14 cellular contexts compared by ENCODE assay signal in genomic region chr11:100789500-100789899, GRCh38.
DNase-seq lines count a peak whose midpoint lies in the region; ATAC-seq and TF ChIP-seq lines count a peak whose summit lies in the region.
"Had no signal": no experiment of that assay in that cellular context is flagged by ENCODE, and none has a peak within 500 bp of the region (broad histone marks: within the 10 kb centered on the region; RNA-seq: fewer than 3 reads in every experiment).

No MANE protein-coding gene starts in this region.

- TF ChIP-seq CTCF in body of pancreas (IDR thresholded peaks at IDR 0.05) (no peak), sigmoid colon (IDR thresholded peaks at IDR 0.05) (no peak)

- no peak for TF ChIP-seq POLR2A in body of pancreas (IDR thresholded peaks at IDR 0.05)
- no peak for TF ChIP-seq POLR2A in sigmoid colon (IDR thresholded peaks at IDR 0.05)

- H3K4me3 ChIP-seq in MG63 (no peak overlapping the region), body of pancreas (no peak overlapping the region), sigmoid colon (no peak overlapping the region)

- TF ChIP-seq EP300 in sigmoid colon (IDR thresholded peaks at IDR 0.05): no peak

- H3K4me1 ChIP-seq in body of pancreas (peaks cover 10% of the 10 kb centered on the region), sigmoid colon (peaks cover 0 to 28% (median 8%) of the 10 kb centered on the region in 4 donors)

- WGBS in body of pancreas, 2 donors: 53 to 55% methylated on average over 6 of the region's 6 CpGs
- 48 to 89% methylated on average over 6 of the region's 6 CpGs for WGBS in sigmoid colon, 2 donors

- H3K27me3 ChIP-seq in MG63: no peaks in the 10 kb centered on the region
- no peaks in the 10 kb centered on the region for H3K27me3 ChIP-seq in body of pancreas
- H3K27me3 ChIP-seq in sigmoid colon: no peaks in the 10 kb centered on the region

- ATAC-seq in body of pancreas: peak; percentile 67
- ATAC-seq: activated CD8-positive, alpha-beta memory T cell treated with anti-CD3 and anti-CD28 coated beads, Interleukin-2, amount 10 ng/mL, durations not matched to agents 7 days and 5 days; SK-N-SH treated with all-trans-retinoic acid at 6 μM for 48 hours had no signal

- H3K36me3 ChIP-seq in MG63 (no peaks in the 10 kb centered on the region), body of pancreas (replicated peaks in 1 of 2; ENCODE audit: insufficient read depth in 1 of 2, low read depth in 2 of 2) (no peaks in the 10 kb centered on the region), sigmoid colon (no peaks in the 10 kb centered on the region)

- DNase-seq in MG63 (peak; percentile 5), body of pancreas (peak; percentile 34 to 78 (median 50)), iris pigment epithelial cell (ENCODE audit: low read depth) (peak; percentile 48), sigmoid colon (peak; percentile 65), T-helper 9 cell (no peak), NCI-H1105 treated with DMSO at 0.1 percent for 48 hours (lab: John Stamatoyannopoulos, UW) (no peak), NCI-H187 treated with DMSO at 0.1 percent for 48 hours (lab: John Stamatoyannopoulos, UW) (no peak), middle frontal gyrus (ENCODE audit: extremely low spot score, low spot score) (no peak)
- DNase-seq: activated CD8-positive, alpha-beta memory T cell treated with anti-CD3 and anti-CD28 coated beads, Interleukin-2, amount 10 ng/mL, durations not matched to agents 7 days and 5 days; activated naive CD8-positive, alpha-beta T cell treated with anti-CD3 and anti-CD28 coated beads for 36 hours; CD4-positive, CD25-positive, alpha-beta regulatory T cell; kidney; NCI-H1436 had no signal

- H3K27ac ChIP-seq in body of pancreas (no peak overlapping the region), sigmoid colon (no peak overlapping the region)

- H3K9me3 ChIP-seq in MG63 (no peaks in the 10 kb centered on the region), body of pancreas (no peaks in the 10 kb centered on the region), sigmoid colon (no peaks in the 10 kb centered on the region)

- intact Hi-C loops in body of pancreas (cut with DNase I) (no loop called here), sigmoid colon (cut with DNase I) (no loop called here)

Comparison
In these comparisons a context has a peak if more than half of its experiments do, and no peak if none do; other contexts are left out.
1. DNase-seq: peak in MG63 (single experiment), body of pancreas (4 of 4), iris pigment epithelial cell (single experiment) and sigmoid colon (single experiment); none in T-helper 9 cell (single experiment), NCI-H1105 treated with DMSO at 0.1 percent for 48 hours (single experiment), NCI-H187 treated with DMSO at 0.1 percent for 48 hours (single experiment) and middle frontal gyrus (single experiment).